ENCODE assay signal across 34 cellular contexts in the genomic region with DNA sequence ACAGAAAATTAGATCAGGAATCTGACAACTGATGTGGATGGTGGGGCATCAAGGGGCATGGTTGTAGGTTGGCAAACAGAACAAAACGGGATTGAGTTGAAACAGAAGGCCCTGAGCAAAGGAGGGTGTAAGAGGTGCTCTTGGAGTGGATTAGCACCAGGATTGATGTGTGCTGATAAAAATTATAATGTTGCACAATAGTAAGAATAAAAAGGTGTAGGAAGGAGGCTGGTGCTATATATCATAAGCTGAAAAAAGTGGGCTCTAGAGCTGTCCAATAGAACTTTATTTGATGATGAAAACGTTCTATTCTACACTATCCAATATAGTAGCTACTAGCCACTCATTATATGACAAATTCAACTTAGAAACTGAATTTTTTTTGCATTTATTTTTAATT.
"Had no signal": no experiment of that assay in that cellular context is flagged by ENCODE, and none has a peak within 500 bp of the region (broad histone marks: within the 10 kb centered on the region; RNA-seq: fewer than 3 reads in every experiment).

No MANE protein-coding gene starts in this region.

- H3K36me3 ChIP-seq: MG63 had no signal

- H3K9me3 ChIP-seq: MG63 had no signal

- H3K4me3 ChIP-seq: MG63 had no signal

- DNase-seq: MG63, MM.1S, MV-4-11, NCI-H1048, NCI-H1092, NCI-H1092 treated with DMSO at 0.1 percent for 48 hours, NCI-H1105, NCI-H1105 treated with DMSO at 0.1 percent for 48 hours, NCI-H1417, NCI-H1417 treated with DMSO at 0.1 percent for 48 hours, NCI-H1436, NCI-H1436 treated with DMSO at 0.1 percent for 48 hours, NCI-H146, NCI-H1694, NCI-H1694 treated with DMSO at 0.1 percent for 48 hours, NCI-H187, NCI-H187 treated with DMSO at 0.1 percent for 48 hours, NCI-H1930, NCI-H2029, NCI-H2029 treated with DMSO at 0.1 percent for 48 hours, NCI-H2081, NCI-H2081 treated with DMSO at 0.1 percent for 48 hours, NCI-H2107, NCI-H2171, NCI-H2171 treated with DMSO at 0.1 percent for 48 hours, NCI-H2227 treated with DMSO at 0.1 percent for 48 hours, NCI-H226, NCI-H345, NCI-H446, NCI-H446 treated with DMSO at 0.1 percent for 48 hours, NCI-H510A, NCI-H510A treated with DMSO at 0.1 percent for 48 hours, NCI-H524 treated with DMSO at 0.1 percent for 48 hours, NCI-H526 had no signal

- H3K27me3 ChIP-seq: MG63 had no signal
